9 cellular contexts compared by ENCODE assay signal in genomic region chr17:9020096-9020823, GRCh38. TPM values are rescaled to one million over a fixed set of nuclear protein-coding genes. Genes with fewer than 3 reads are reported as not detected.
DNase-seq lines count a peak whose midpoint lies in the region; ATAC-seq, FAIRE-seq and TF ChIP-seq lines count a peak whose summit lies in the region.
"Had no signal": no experiment of that assay in that cellular context is flagged by ENCODE, and none has a peak within 500 bp of the region (broad histone marks: within the 10 kb centered on the region; RNA-seq: fewer than 3 reads in every experiment).

No MANE protein-coding gene starts in this region.

- H3K79me2 ChIP-seq in H1 (ENCODE audit: control insufficient read depth in 1 of 2, insufficient read depth in 2 of 2, low read length in 2 of 2) = no peaks in the 10 kb centered on the region

- peak overlapping the region; percentile 39; the same call in 1 of the 2 replicates for H3K18ac ChIP-seq in H1 (ENCODE audit: extremely low read depth, low read length)

- H2BK15ac ChIP-seq in H1 (ENCODE audit: low read length) = peak overlapping the region; percentile 84

- TF ChIP-seq CTCF in Calu3 (IDR thresholded peaks at IDR 0.05; ENCODE audit: unreplicated experiment) (no peak), H1 (IDR thresholded peaks at IDR 0.05; ENCODE audit: control extremely low read depth in 1 of 3, insufficient read depth in 1 of 3, low read depth in 1 of 3, low read length in 3 of 3) (no peak), osteocyte (IDR thresholded peaks at IDR 0.05) (no peak), HFFc6 (IDR thresholded peaks at IDR 0.05) (no peak)

- no peak overlapping the region for H2AK5ac ChIP-seq in H1 (ENCODE audit: low read depth, low read length)

- TF ChIP-seq POLR2A in H1 (IDR thresholded peaks at IDR 0.05; ENCODE audit: control extremely low read depth in 1 of 2, low read depth in 2 of 2, low read length in 2 of 2) = no peak

- ATAC-seq in GM18519 (IDR thresholded peaks at IDR 0.05; ENCODE audit: low FRiP score, unreplicated experiment) (no peak), GM21528 (IDR thresholded peaks at IDR 0.05; ENCODE audit: low FRiP score, unreplicated experiment) (no peak)

- H3K27ac ChIP-seq in HUES6 (ENCODE audit: low read depth, low read length) = no peak overlapping the region
- no peak overlapping the region for H3K27ac ChIP-seq in H1 (ENCODE audit: low read depth, low read length)
- H3K27ac ChIP-seq: epithelial cell of prostate had no signal

- peaks cover 48% of the 10 kb centered on the region for H3K4me1 ChIP-seq in HUES6 (ENCODE audit: control insufficient read depth, insufficient read depth, low read length)
- H3K4me1 ChIP-seq in H1 (replicated peaks in 1 of 4; ENCODE audit: control insufficient read depth in 3 of 4, insufficient read depth in 4 of 4, low read length in 3 of 4) = peaks cover 9 to 29% (median 16%) of the 10 kb centered on the region in 4 experiments

- WGBS in H1 (ENCODE audit: extremely low coverage in 1 of 2, insufficient coverage in 1 of 2, insufficient read length in 1 of 2, insufficient replicate concordance in 2 of 2, low coverage in 1 of 2, low lambda C conversion rate in 2 of 2, missing lambda C conversion rate in 1 of 2), 2 experiments = 51% methylated on average over 20 of the region's 20 CpGs; no CpG with 5 or more reads in 1 of the 2 experiments

- H3K27ac Mint-ChIP-seq in Calu3 (ENCODE audit: unreplicated experiment) (no peak overlapping the region), osteocyte (ENCODE audit: unreplicated experiment) (no peak overlapping the region), HFFc6 (no peak overlapping the region)

- H3K9ac ChIP-seq in HUES6 (ENCODE audit: low read length) (no peak overlapping the region), H1 (replicated peaks in 1 of 4; ENCODE audit: extremely low read depth in 1 of 4, low read depth in 3 of 4, low read length in 3 of 4) (no peak overlapping the region)

- TF ChIP-seq EP300 in H1 (IDR thresholded peaks at IDR 0.05; ENCODE audit: borderline replicate concordance in 1 of 2, low read depth in 2 of 2, low read length in 2 of 2) = no peak

- POLR2A ChIA-PET in H1 (lab: Charles Lee; ENCODE audit: partially characterized antibody) = interaction anchor here (0.7 to 1.2 kb wide), 2 partner anchors 25 to 1300 kb away, joined by 3 read pairs; no protein-coding TSS in a partner anchor

- no peak overlapping the region for H4K8ac ChIP-seq in H1 (ENCODE audit: extremely low read depth, insufficient read depth, low read length)

- no peaks in the 10 kb centered on the region for H3K9me3 Mint-ChIP-seq in Calu3 (ENCODE audit: low read depth, unreplicated experiment)
- no peaks in the 10 kb centered on the region for H3K9me3 Mint-ChIP-seq in osteocyte (ENCODE audit: unreplicated experiment)
- H3K9me3 Mint-ChIP-seq in HFFc6 = no peaks in the 10 kb centered on the region

- no peak overlapping the region for H2BK5ac ChIP-seq in H1 (ENCODE audit: low read depth, low read length)

- peaks cover 86% of the 10 kb centered on the region for H3K27me3 ChIP-seq in HUES6 (ENCODE audit: control insufficient read depth, insufficient read depth, low read length)
- peaks cover 46 to 87% (median 71%) of the 10 kb centered on the region in 4 experiments for H3K27me3 ChIP-seq in H1 (replicated peaks in 1 of 4; ENCODE audit: control insufficient read depth in 3 of 4, extremely low read depth in 1 of 4, insufficient read depth in 3 of 4, low read length in 3 of 4)

- H3K56ac ChIP-seq in H1 (replicated peaks; ENCODE audit: insufficient read length, low read depth, low read length) = no peak overlapping the region

- DNase-seq in Calu3 (no peak), H1 (ENCODE audit: low read depth in 1 of 2, low spot score in 2 of 2) (no peak), osteocyte (ENCODE audit: extremely low spot score, unreplicated experiment) (no peak), DMS 273 (lab: John Stamatoyannopoulos, UW; ENCODE audit: unreplicated experiment) (no peak), HFFc6 (no peak)

- H2BK12ac ChIP-seq in H1 (ENCODE audit: low read depth, low read length) = peak overlapping the region; percentile 78; the same call in 1 of the 2 replicates

- H3K4me3 ChIP-seq in HUES6 (ENCODE audit: low read depth, low read length) = peak overlapping the region; percentile 65
- peak overlapping the region; percentile 40 to 66 (median 48); a peak in 7 of 8 replicates for H3K4me3 ChIP-seq in H1 (ENCODE audit: extremely low read depth in 1 of 4, insufficient read depth in 2 of 4, low read depth in 3 of 4, low read length in 4 of 4)

- no TSS peak for BruUV-seq in Calu3 (replicated peaks; lab: Mats Ljungman, UMichigan)

- peaks cover 18% of the 10 kb centered on the region; the same call in 1 of the 2 replicates for H3K23me2 ChIP-seq in H1 (ENCODE audit: low read depth, low read length)

- H3K27me3 Mint-ChIP-seq in Calu3 (ENCODE audit: unreplicated experiment) = peaks cover 39% of the 10 kb centered on the region
- H3K27me3 Mint-ChIP-seq in osteocyte (ENCODE audit: unreplicated experiment) = peaks cover 36% of the 10 kb centered on the region
- peaks cover 32% of the 10 kb centered on the region for H3K27me3 Mint-ChIP-seq in HFFc6 (ENCODE audit: insufficient read depth)

- H3K23ac ChIP-seq in H1 (ENCODE audit: insufficient read length) = no peak overlapping the region

- H4K91ac ChIP-seq in H1 (replicated peaks; ENCODE audit: insufficient read length, low read length) = peak overlapping the region; percentile 47

- no peak overlapping the region for H3K4ac ChIP-seq in H1 (replicated peaks; ENCODE audit: insufficient read length, low read depth, low read length)

- H3K4me1 Mint-ChIP-seq in Calu3 (ENCODE audit: low read depth, unreplicated experiment) (no peaks in the 10 kb centered on the region), osteocyte (ENCODE audit: unreplicated experiment) (peaks cover 9% of the 10 kb centered on the region), HFFc6 (ENCODE audit: low read depth) (no peaks in the 10 kb centered on the region)

- intact Hi-C loops in Calu3 (cut with micrococcal nuclease; ENCODE audit: unreplicated experiment) = no loop called here

- CTCF ChIA-PET in Calu3 (lab: Charles Lee) (no interaction called here), H1 (lab: Charles Lee; ENCODE audit: partially characterized antibody) (interaction anchor here (0.8 to 4.5 kb wide), 5 partner anchors 16 to 236 kb away, joined by 3 to 38 read pairs (median 5); no protein-coding TSS in a partner anchor)

- no peak overlapping the region for H2BK120ac ChIP-seq in H1 (replicated peaks; ENCODE audit: low read depth, low read length)

- no peak for FAIRE-seq in H1 (lab: Jason Lieb, UNC)

- no peaks in the 10 kb centered on the region for H3K36me3 ChIP-seq in HUES6 (ENCODE audit: control insufficient read depth, insufficient read depth, low read length)
- H3K36me3 ChIP-seq in H1 (ENCODE audit: control insufficient read depth in 2 of 4, insufficient read depth in 4 of 4, low read length in 3 of 4) = peaks cover 0 to 16% (median 0%) of the 10 kb centered on the region in 4 experiments; a peak in 1 of 8 replicates

- H3K9me3 ChIP-seq in HUES6 (ENCODE audit: control insufficient read depth, insufficient read depth, low read depth, low read length) = no peaks in the 10 kb centered on the region
- no peaks in the 10 kb centered on the region for H3K9me3 ChIP-seq in H1 (ENCODE audit: insufficient read depth in 2 of 2, low read depth in 1 of 2, low read length in 1 of 2)

- H3K36me3 Mint-ChIP-seq in Calu3 (ENCODE audit: insufficient read depth, unreplicated experiment) = peaks cover 5% of the 10 kb centered on the region
- peaks cover 8% of the 10 kb centered on the region for H3K36me3 Mint-ChIP-seq in osteocyte (ENCODE audit: unreplicated experiment)
- no peaks in the 10 kb centered on the region for H3K36me3 Mint-ChIP-seq in HFFc6 (ENCODE audit: low read depth)

- no peak for TF ChIP-seq RAD21 in H1 (IDR thresholded peaks at IDR 0.05 in 1 of 2, conservative IDR thresholded peaks at IDR 0.05 in 1 of 2; ENCODE audit: low read depth in 2 of 2, low read length in 2 of 2)

- peaks cover 2 to 9% of the 10 kb centered on the region in 2 experiments for H4K20me1 ChIP-seq in H1 (replicated peaks in 1 of 2; ENCODE audit: control insufficient read depth in 1 of 2, insufficient read depth in 2 of 2, low read length in 2 of 2)

- peak overlapping the region; percentile 21 for H4K5ac ChIP-seq in H1 (ENCODE audit: insufficient read length, low read depth, low read length)

- no peaks in the 10 kb centered on the region for H3K79me1 ChIP-seq in H1 (ENCODE audit: low read depth, low read length)

- H3K4me2 ChIP-seq in H1 (ENCODE audit: insufficient read depth in 1 of 2, low read depth in 2 of 2, low read length in 2 of 2) = peak overlapping the region; percentile 69 to 78

- no peak overlapping the region for H2AFZ ChIP-seq in H1 (ENCODE audit: low read length)

- H3K4me3 Mint-ChIP-seq in Calu3 (ENCODE audit: low read depth, unreplicated experiment) = peak overlapping the region; percentile 61
- peak overlapping the region; percentile 80 for H3K4me3 Mint-ChIP-seq in osteocyte (ENCODE audit: unreplicated experiment)
- H3K4me3 Mint-ChIP-seq in HFFc6 = no peak overlapping the region

- no peak overlapping the region for H3K14ac ChIP-seq in H1 (ENCODE audit: insufficient read length)

- H2BK20ac ChIP-seq in H1 (ENCODE audit: low read length) = no peak overlapping the region

RNA-seq across cellular contexts. Expression of gene NTN1, which starts 1.1 kb away (rescaled TPM):
- total RNA-seq in Calu3 (2022) (0.69 and 0.94 TPM in 2 replicates), osteocyte (19.9 and 21.4 TPM in 2 replicates)
- total RNA-seq in H1 (2021; fragmentation: NEBNext Ultra II Directional; extraction: Animal tissue kit (Norgen Biotek cat#: 25700)) = 2.0 and 2.3 TPM in 2 replicates
- 2.0 and 3.6 TPM in 2 replicates for polyA plus RNA-seq in H1 (2011; rRNA removed)
- 2.2 TPM for polyA plus RNA-seq in H1 (2011; cell fraction: cytosol; rRNA removed)
- 4.4 TPM for polyA plus RNA-seq in H1 (2011; cell fraction: nucleus; rRNA removed)
- polyA plus RNA-seq in H1 (2012, experiment 1 of 2) = 1.5 to 2.2 TPM (median 2.1 TPM) in 4 replicates
- 1.9 TPM for polyA plus RNA-seq in H1 (2012, experiment 2 of 2)
- polyA plus RNA-seq in H1 (2013, experiment 1 of 2) = 2.0 TPM
- 2.1 TPM for polyA plus RNA-seq in H1 (2013, experiment 2 of 2)
- 1.2 and 1.4 TPM in 2 replicates for polyA minus RNA-seq in H1 (2011; rRNA and poly(A)+ RNA removed)
- 2.0 TPM for polyA minus RNA-seq in H1 (2011; cell fraction: cytosol; rRNA and poly(A)+ RNA removed)
- polyA minus RNA-seq in H1 (2011; cell fraction: nucleus; rRNA and poly(A)+ RNA removed) = 6.2 TPM
- total RNA-seq in HFFc6 (2021; fragmentation: NEBNext Ultra II Directional; extraction: Animal tissue kit (Norgen Biotek cat#: 25700)) = not detected

RNA-seq across cellular contexts. Expression of gene PIK3R5, which starts 54.8 kb away (rescaled TPM):
- total RNA-seq in Calu3 (2022) = not detected in 2 replicates
- 4.3 and 4.5 TPM in 2 replicates for total RNA-seq in H1 (2021; fragmentation: NEBNext Ultra II Directional; extraction: Animal tissue kit (Norgen Biotek cat#: 25700))
- polyA plus RNA-seq in H1 (2011; rRNA removed) = 2.7 and 4.2 TPM in 2 replicates
- polyA plus RNA-seq in H1 (2011; cell fraction: cytosol; rRNA removed) = 2.9 TPM
- 6.8 TPM for polyA plus RNA-seq in H1 (2011; cell fraction: nucleus; rRNA removed)
- 3.5 to 6.0 TPM (median 3.9 TPM) in 4 replicates for polyA plus RNA-seq in H1 (2012, experiment 1 of 2)
- 2.5 TPM for polyA plus RNA-seq in H1 (2012, experiment 2 of 2)
- 3.0 TPM for polyA plus RNA-seq in H1 (2013, experiment 1 of 2)
- polyA plus RNA-seq in H1 (2013, experiment 2 of 2) = 2.9 TPM
- polyA minus RNA-seq in H1 (2011; rRNA and poly(A)+ RNA removed) = 4.7 and 5.2 TPM in 2 replicates
- 4.8 TPM for polyA minus RNA-seq in H1 (2011; cell fraction: cytosol; rRNA and poly(A)+ RNA removed)
- polyA minus RNA-seq in H1 (2011; cell fraction: nucleus; rRNA and poly(A)+ RNA removed) = 6.2 TPM
- total RNA-seq in osteocyte = not detected in 2 replicates
- not detected for total RNA-seq in HFFc6 (2021; fragmentation: NEBNext Ultra II Directional; extraction: Animal tissue kit (Norgen Biotek cat#: 25700))
